Comparison of ENCODE assay signal across 1 cellular context in the genomic region with DNA sequence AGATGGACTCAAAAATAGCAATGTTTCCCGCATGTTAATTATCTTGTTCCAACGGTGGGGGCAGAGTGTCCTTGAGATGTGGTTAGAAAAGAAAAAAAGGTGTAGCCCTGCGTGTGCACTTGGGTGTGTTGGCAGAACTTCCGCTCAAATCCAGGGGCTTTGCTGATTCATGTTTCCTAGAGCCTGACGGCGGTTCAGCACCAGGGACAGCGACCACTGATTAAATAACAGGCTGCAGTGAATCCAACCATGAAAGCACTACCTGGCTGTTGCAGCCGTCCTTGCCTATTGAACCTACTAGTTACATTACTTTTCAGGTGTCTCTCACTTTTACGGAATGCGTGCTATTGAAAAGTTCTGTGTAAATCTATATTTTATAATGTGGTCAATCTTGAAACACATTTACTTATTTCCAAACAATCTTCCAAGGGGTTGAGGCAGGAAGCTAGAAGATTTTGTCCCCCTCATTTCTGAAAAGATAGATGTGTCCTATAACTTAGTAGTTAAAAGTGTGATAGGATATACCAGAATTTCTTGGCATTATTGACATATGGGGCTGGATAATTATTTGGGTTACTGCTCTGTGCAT.
TF ChIP-seq lines count a peak whose summit lies in the region.

No MANE protein-coding gene starts in this region.

TF ChIP-seq in HepG2, 621 proteins besides CTCF, POLR2A, EP300 and RAD21 (continued from another document):
- TF ChIP-seq, protein P1, sequence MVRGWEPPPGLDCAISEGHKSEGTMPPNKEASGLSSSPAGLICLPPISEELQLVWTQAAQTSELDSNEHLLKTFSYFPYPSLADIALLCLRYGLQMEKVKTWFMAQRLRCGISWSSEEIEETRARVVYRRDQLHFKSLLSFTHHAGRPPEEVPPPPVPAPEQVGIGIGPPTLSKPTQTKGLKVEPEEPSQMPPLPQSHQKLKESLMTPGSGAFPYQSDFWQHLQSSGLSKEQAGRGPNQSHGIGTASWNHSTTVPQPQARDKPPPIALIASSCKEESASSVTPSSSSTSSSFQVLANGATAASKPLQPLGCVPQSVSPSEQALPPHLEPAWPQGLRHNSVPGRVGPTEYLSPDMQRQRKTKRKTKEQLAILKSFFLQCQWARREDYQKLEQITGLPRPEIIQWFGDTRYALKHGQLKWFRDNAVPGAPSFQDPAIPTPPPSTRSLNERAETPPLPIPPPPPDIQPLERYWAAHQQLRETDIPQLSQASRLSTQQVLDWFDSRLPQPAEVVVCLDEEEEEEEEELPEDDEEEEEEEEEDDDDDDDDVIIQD (CRISPR knock-in tag; IDR thresholded peaks at IDR 0.05; ENCODE audit: low read depth), result peak; percentile 24; the same call in 1 of the 2 replicates
- TF ChIP-seq, protein P2, sequence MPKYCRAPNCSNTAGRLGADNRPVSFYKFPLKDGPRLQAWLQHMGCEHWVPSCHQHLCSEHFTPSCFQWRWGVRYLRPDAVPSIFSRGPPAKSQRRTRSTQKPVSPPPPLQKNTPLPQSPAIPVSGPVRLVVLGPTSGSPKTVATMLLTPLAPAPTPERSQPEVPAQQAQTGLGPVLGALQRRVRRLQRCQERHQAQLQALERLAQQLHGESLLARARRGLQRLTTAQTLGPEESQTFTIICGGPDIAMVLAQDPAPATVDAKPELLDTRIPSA (CRISPR knock-in tag; IDR thresholded peaks at IDR 0.05; ENCODE audit: borderline replicate concordance), result no peak
- TF ChIP-seq ZNF232 (CRISPR knock-in tag; IDR thresholded peaks at IDR 0.05; ENCODE audit: borderline replicate concordance), result peak; percentile 95
- TF ChIP-seq RBM22 (optimal IDR thresholded peaks at IDR 0.05; ENCODE audit: low read length), result no peak
- TF ChIP-seq ZSCAN21 (CRISPR knock-in tag; IDR thresholded peaks at IDR 0.05; ENCODE audit: borderline replicate concordance), result peak; percentile 50; the same call in 1 of the 2 replicates
- TF ChIP-seq PHF5A (CRISPR knock-in tag; IDR thresholded peaks at IDR 0.05; ENCODE audit: low read depth, unreplicated experiment), result no peak
- TF ChIP-seq SAP130 (CRISPR knock-in tag; IDR thresholded peaks at IDR 0.05; ENCODE audit: low read depth), result peak; percentile 31; the same call in 1 of the 2 replicates
- TF ChIP-seq, protein P3, sequence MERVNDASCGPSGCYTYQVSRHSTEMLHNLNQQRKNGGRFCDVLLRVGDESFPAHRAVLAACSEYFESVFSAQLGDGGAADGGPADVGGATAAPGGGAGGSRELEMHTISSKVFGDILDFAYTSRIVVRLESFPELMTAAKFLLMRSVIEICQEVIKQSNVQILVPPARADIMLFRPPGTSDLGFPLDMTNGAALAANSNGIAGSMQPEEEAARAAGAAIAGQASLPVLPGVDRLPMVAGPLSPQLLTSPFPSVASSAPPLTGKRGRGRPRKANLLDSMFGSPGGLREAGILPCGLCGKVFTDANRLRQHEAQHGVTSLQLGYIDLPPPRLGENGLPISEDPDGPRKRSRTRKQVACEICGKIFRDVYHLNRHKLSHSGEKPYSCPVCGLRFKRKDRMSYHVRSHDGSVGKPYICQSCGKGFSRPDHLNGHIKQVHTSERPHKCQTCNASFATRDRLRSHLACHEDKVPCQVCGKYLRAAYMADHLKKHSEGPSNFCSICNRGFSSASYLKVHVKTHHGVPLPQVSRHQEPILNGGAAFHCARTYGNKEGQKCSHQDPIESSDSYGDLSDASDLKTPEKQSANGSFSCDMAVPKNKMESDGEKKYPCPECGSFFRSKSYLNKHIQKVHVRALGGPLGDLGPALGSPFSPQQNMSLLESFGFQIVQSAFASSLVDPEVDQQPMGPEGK (CRISPR knock-in tag; IDR thresholded peaks at IDR 0.05), result no peak
- no peak for TF ChIP-seq ZNF652 (CRISPR knock-in tag; IDR thresholded peaks at IDR 0.05; ENCODE audit: borderline replicate concordance, low read depth)
- TF ChIP-seq KLF16 (CRISPR knock-in tag; IDR thresholded peaks at IDR 0.05), result peak in 1 of 2 experiments; percentile 72; a peak in 2 of 4 replicates
- 0 out of 2 replicates have a peak, but pooled peaks have one; percentile 25 for TF ChIP-seq AHR (CRISPR knock-in tag; IDR thresholded peaks at IDR 0.05)
- TF ChIP-seq ZNF235 (CRISPR knock-in tag; IDR thresholded peaks at IDR 0.05; ENCODE audit: borderline replicate concordance), result no peak
- TF ChIP-seq, protein P4, sequence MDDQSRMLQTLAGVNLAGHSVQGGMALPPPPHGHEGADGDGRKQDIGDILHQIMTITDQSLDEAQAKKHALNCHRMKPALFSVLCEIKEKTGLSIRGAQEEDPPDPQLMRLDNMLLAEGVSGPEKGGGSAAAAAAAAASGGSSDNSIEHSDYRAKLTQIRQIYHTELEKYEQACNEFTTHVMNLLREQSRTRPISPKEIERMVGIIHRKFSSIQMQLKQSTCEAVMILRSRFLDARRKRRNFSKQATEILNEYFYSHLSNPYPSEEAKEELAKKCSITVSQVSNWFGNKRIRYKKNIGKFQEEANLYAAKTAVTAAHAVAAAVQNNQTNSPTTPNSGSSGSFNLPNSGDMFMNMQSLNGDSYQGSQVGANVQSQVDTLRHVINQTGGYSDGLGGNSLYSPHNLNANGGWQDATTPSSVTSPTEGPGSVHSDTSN (CRISPR knock-in tag; IDR thresholded peaks at IDR 0.05; ENCODE audit: borderline replicate concordance), result peak; percentile 48; the same call in 1 of the 2 replicates
- TF ChIP-seq ZMAT3 (CRISPR knock-in tag; conservative IDR thresholded peaks at IDR 0.05), result 0 out of 2 replicates have a peak, but pooled peaks have one; percentile 34
- TF ChIP-seq, protein P5, sequence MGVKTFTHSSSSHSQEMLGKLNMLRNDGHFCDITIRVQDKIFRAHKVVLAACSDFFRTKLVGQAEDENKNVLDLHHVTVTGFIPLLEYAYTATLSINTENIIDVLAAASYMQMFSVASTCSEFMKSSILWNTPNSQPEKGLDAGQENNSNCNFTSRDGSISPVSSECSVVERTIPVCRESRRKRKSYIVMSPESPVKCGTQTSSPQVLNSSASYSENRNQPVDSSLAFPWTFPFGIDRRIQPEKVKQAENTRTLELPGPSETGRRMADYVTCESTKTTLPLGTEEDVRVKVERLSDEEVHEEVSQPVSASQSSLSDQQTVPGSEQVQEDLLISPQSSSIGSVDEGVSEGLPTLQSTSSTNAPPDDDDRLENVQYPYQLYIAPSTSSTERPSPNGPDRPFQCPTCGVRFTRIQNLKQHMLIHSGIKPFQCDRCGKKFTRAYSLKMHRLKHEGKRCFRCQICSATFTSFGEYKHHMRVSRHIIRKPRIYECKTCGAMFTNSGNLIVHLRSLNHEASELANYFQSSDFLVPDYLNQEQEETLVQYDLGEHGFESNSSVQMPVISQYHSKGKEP (CRISPR knock-in tag; IDR thresholded peaks at IDR 0.05), result peak; percentile 94; the same call in 1 of the 2 replicates
- TF ChIP-seq, protein P6, sequence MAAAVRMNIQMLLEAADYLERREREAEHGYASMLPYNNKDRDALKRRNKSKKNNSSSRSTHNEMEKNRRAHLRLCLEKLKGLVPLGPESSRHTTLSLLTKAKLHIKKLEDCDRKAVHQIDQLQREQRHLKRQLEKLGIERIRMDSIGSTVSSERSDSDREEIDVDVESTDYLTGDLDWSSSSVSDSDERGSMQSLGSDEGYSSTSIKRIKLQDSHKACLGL (CRISPR knock-in tag; IDR thresholded peaks at IDR 0.05), result 0 out of 2 replicates have a peak, but pooled peaks have one; percentile 29
TF ChIP-seq in HepG2: peak in this region for 133.
